35 cellular contexts compared by ENCODE assay signal in genomic region chr12:48712209-48712608, GRCh38.
"Had no signal": no experiment of that assay in that cellular context is flagged by ENCODE, and none has a peak within 500 bp of the region (broad histone marks: within the 10 kb centered on the region; RNA-seq: fewer than 3 reads in every experiment).

No MANE protein-coding gene starts in this region.

- H3K4me3 Mint-ChIP-seq: activated CD4-positive, alpha-beta T cell treated with anti-CD3 and anti-CD28 coated beads, Interleukin-2, amount 10 ng/mL, durations not matched to agents 24 days and 14 days; activated CD8-positive, alpha-beta T cell treated with anti-CD3 and anti-CD28 coated beads for 36 hours; activated naive CD8-positive, alpha-beta T cell treated with anti-CD3 and anti-CD28 coated beads for 36 hours; activated T-cell treated with anti-CD3 and anti-CD28 coated beads, Interleukin-2, amount 50 U/mL, for 72 hours had no signal

- H3K27me3 Mint-ChIP-seq: activated CD8-positive, alpha-beta T cell treated with anti-CD3 and anti-CD28 coated beads for 36 hours; activated naive CD8-positive, alpha-beta T cell treated with anti-CD3 and anti-CD28 coated beads for 36 hours; activated T-helper 17 cell treated with anti-CD3 and anti-CD28 coated beads, Interleukin-2, amount 50 U/mL, for 72 hours had no signal

- H3K9me3 Mint-ChIP-seq: activated CD4-positive, alpha-beta T cell treated with anti-CD3 and anti-CD28 coated beads, Interleukin-2, amount 10 ng/mL, durations not matched to agents 24 days and 14 days; activated CD8-positive, alpha-beta T cell treated with anti-CD3 and anti-CD28 coated beads for 36 hours; activated naive CD8-positive, alpha-beta T cell treated with anti-CD3 and anti-CD28 coated beads for 36 hours; activated T-cell treated with anti-CD3 and anti-CD28 coated beads, Interleukin-2, amount 50 U/mL, for 72 hours; activated T-helper 17 cell treated with anti-CD3 and anti-CD28 coated beads, Interleukin-2, amount 50 U/mL, for 72 hours had no signal

- DNase-seq: activated CD4-positive, alpha-beta T cell treated with anti-CD3 and anti-CD28 coated beads, Interleukin-2, amount 10 ng/mL, durations not matched to agents 24 days and 14 days; activated CD4-positive, alpha-beta T cell treated with anti-CD3 and anti-CD28 coated beads, Interleukin-2, amount 50 U/mL, for 4 hours; activated CD8-positive, alpha-beta T cell treated with anti-CD3 and anti-CD28 coated beads for 36 hours; activated effector memory CD4-positive, alpha-beta T cell treated with anti-CD3 and anti-CD28 coated beads, Interleukin-2, amount 50 U/mL, for 16 hours; activated naive CD4-positive, alpha-beta T cell; activated naive CD4-positive, alpha-beta T cell treated with anti-CD3 and anti-CD28 coated beads, Interleukin-2, amount 50 U/mL, for 16 hours; activated naive CD8-positive, alpha-beta T cell treated with anti-CD3 and anti-CD28 coated beads for 36 hours; activated T-cell treated with anti-CD3 and anti-CD28 coated beads, Interleukin-2, amount 50 U/mL, for 1 hour; activated T-cell treated with anti-CD3 and anti-CD28 coated beads, Interleukin-2, amount 50 U/mL, for 72 hours; amniotic stem cell; aorta; brain microvascular endothelial cell; central memory CD4-positive, alpha-beta T cell; MM.1S; MV-4-11; NCI-H1092; NCI-H1417; NCI-H146; NCI-H187; NCI-H2029 treated with DMSO at 0.1 percent for 48 hours; NCI-H2171 treated with DMSO at 0.1 percent for 48 hours; NCI-H2227 treated with DMSO at 0.1 percent for 48 hours; NCI-H446; NCI-H510A treated with DMSO at 0.1 percent for 48 hours; NCI-H526 treated with DMSO at 0.1 percent for 48 hours; NK-92 treated with Interleukin-12 subunit alpha and Interleukin-12 subunit beta, amount 100 ng/mL, for 24 hours; PC-9; SIG-M5; SW 1271; T-helper 1 cell; T-helper 2 cell; T-helper 9 cell had no signal

- H3K27ac Mint-ChIP-seq: activated CD4-positive, alpha-beta T cell treated with anti-CD3 and anti-CD28 coated beads, Interleukin-2, amount 10 ng/mL, durations not matched to agents 24 days and 14 days; activated naive CD8-positive, alpha-beta T cell treated with anti-CD3 and anti-CD28 coated beads for 36 hours; activated T-cell treated with anti-CD3 and anti-CD28 coated beads, Interleukin-2, amount 50 U/mL, for 72 hours; activated T-helper 17 cell treated with anti-CD3 and anti-CD28 coated beads, Interleukin-2, amount 50 U/mL, for 72 hours had no signal

- ATAC-seq: activated CD8-positive, alpha-beta T cell treated with anti-CD3 and anti-CD28 coated beads for 36 hours; activated T-cell treated with anti-CD3 and anti-CD28 coated beads, Interleukin-2, amount 50 U/mL, for 72 hours; activated T-helper 17 cell treated with anti-CD3 and anti-CD28 coated beads, Interleukin-2, amount 50 U/mL, for 72 hours; Right ventricle myocardium inferior; SK-N-SH treated with all-trans-retinoic acid at 6 μM for 48 hours had no signal
